ENCODE assay signal across 8 cellular contexts in the genomic region with DNA sequence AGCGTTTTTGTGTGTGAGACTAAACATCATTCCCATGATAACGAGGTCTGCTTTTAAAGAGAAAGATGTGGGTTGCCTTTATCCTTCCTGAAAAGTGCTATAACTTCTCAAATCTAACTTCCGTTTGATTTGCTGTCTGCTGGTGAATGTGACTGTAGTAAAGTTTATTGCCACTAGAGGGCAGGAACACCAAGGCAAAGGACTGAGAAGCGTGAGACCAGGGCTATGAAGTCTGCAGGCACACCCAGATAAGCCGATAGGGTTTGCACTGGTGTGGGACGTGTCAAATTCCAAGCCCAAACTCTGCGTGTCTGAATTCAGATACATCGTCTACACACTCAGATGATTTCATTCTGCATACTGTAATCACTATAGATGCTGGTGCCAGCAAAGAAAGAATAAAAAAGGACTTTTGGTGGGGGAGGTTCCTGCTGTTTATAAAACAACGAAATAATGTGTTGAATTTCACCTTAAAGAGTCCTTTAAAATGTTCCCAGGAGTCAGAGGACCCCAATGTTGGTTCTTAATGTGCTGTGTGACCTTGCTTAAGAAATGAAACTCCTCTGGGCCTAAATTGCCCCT.
A peak's percentile ranks its signal among the peaks of the same experiment; 100 is the strongest.
DNase-seq lines count a peak whose midpoint lies in the region; ATAC-seq and TF ChIP-seq lines count a peak whose summit lies in the region.

No MANE protein-coding gene starts in this region.

- ATAC-seq in GM19395 (IDR thresholded peaks at IDR 0.05; ENCODE audit: unreplicated experiment) (peak; percentile 78), HG03442 (IDR thresholded peaks at IDR 0.05; ENCODE audit: unreplicated experiment) (peak; percentile 73)

- peak; percentile 74 to 95 (median 89) for TF ChIP-seq CTCF in dorsolateral prefrontal cortex (IDR thresholded peaks at IDR 0.05 in 54 of 56, conservative IDR thresholded peaks at IDR 0.05 in 2 of 56; ENCODE audit: low read depth in 1 of 56, partially characterized antibody in 56 of 56)

- H3K27me3 ChIP-seq in dorsolateral prefrontal cortex = no peaks in the 10 kb centered on the region

- peak overlapping the region in 1 of 59 donors; percentile 15 for H3K4me3 ChIP-seq in dorsolateral prefrontal cortex

- DNase-seq in COLO668 (lab: John Stamatoyannopoulos, UW; ENCODE audit: unreplicated experiment) (peak; percentile 38), NCI-H69 (lab: John Stamatoyannopoulos, UW) (peak; percentile 78), dorsolateral prefrontal cortex (peak in 7 of 10 donors; percentile 43 to 76 (median 56)), lung microvascular endothelial cell (ENCODE audit: low read depth in 2 of 2) (peak; percentile 85 to 88)
- DNase-seq in activated CD4-positive, alpha-beta T cell treated with anti-CD3 and anti-CD28 coated beads, Interleukin-2, amount 50 U/mL, for 4 hours = peak; percentile 26 to 30
- DNase-seq in stimulated activated CD8-positive, alpha-beta memory T cell treated with anti-CD3 and anti-CD28 coated beads, Interleukin-7, amount 100 ng/mL, for 24 hours (ENCODE audit: low read depth) = peak; percentile 29

- peak overlapping the region in 46 of 59 donors; percentile 8 to 84 (median 53) for H3K27ac ChIP-seq in dorsolateral prefrontal cortex

- intact Hi-C loops in dorsolateral prefrontal cortex (cut with DNase I) = loop anchor here (5.0 to 10.0 kb wide), 4 partner anchors 64 to 1036 kb away; partner anchors contain the start of gene GABRB2 (in 1 of the 2)

Comparison
In these comparisons a context has a peak if more than half of its experiments do, and no peak if none do; other contexts are left out.
1. DNase-seq: peak in every context shown above with its lines; median percentile 86 in lung microvascular endothelial cell; 78 in NCI-H69; 56 in dorsolateral prefrontal cortex; 38 in COLO668; 29 in stimulated activated CD8-positive, alpha-beta memory T cell treated with anti-CD3 and anti-CD28 coated beads, Interleukin-7, amount 100 ng/mL, for 24 hours; 28 in activated CD4-positive, alpha-beta T cell treated with anti-CD3 and anti-CD28 coated beads, Interleukin-2, amount 50 U/mL, for 4 hours.